Comparison of ENCODE assay signal across 10 cellular contexts in genomic region chr11:77101043-77101537, GRCh38. TPM values are rescaled to one million over a fixed set of nuclear protein-coding genes. Genes with fewer than 3 reads are reported as not detected.
DNase-seq lines count a peak whose midpoint lies in the region; ATAC-seq and TF ChIP-seq lines count a peak whose summit lies in the region.
"Had no signal": no experiment of that assay in that cellular context is flagged by ENCODE, and none has a peak within 500 bp of the region (broad histone marks: within the 10 kb centered on the region; RNA-seq: fewer than 3 reads in every experiment).

No MANE protein-coding gene starts in this region.

- no peak overlapping the region for H3K4me3 Mint-ChIP-seq in activated CD4-positive, alpha-beta T cell treated with anti-CD3 and anti-CD28 coated beads for 36 hours
- H3K4me3 Mint-ChIP-seq: CD4-positive, CD25-positive, alpha-beta regulatory T cell had no signal

- no peaks in the 10 kb centered on the region for H3K27me3 ChIP-seq in smooth muscle cell (ENCODE audit: low read depth)

- H3K9ac ChIP-seq in smooth muscle cell (ENCODE audit: low read depth), result no peak overlapping the region

- H3K36me3 Mint-ChIP-seq in activated CD4-positive, alpha-beta T cell treated with anti-CD3 and anti-CD28 coated beads for 36 hours (ENCODE audit: low read depth), result no peaks in the 10 kb centered on the region
- H3K36me3 Mint-ChIP-seq: CD4-positive, CD25-positive, alpha-beta regulatory T cell had no signal

- CTCF ChIA-PET in activated CD4-positive, alpha-beta T cell treated with anti-CD3 and anti-CD28 coated beads for 36 hours (lab: Charles Lee), result interaction anchor here (0.6 to 1.5 kb wide), 5 partner anchors 9 to 557 kb away, joined by 3 to 11 read pairs (median 3); no protein-coding TSS in a partner anchor

- 95% methylated on average over 5 of the region's 5 CpGs for WGBS in smooth muscle cell (ENCODE audit: low lambda C conversion rate)

- peak; percentile 24 for DNase-seq in activated CD4-positive, alpha-beta T cell treated with anti-CD3 and anti-CD28 coated beads for 36 hours
- DNase-seq in activated CD4-positive, alpha-beta T cell treated with anti-CD3 and anti-CD28 coated beads for 1 hour, result no peak
- DNase-seq in NCI-H82 (lab: John Stamatoyannopoulos, UW) (peak; percentile 40), dermis blood vessel endothelial cell (peak; percentile 70), smooth muscle cell (lab: John Stamatoyannopoulos, UW; ENCODE audit: unreplicated experiment) (no peak), omental fat pad (ENCODE audit: low spot score) (no peak)

- no peaks in the 10 kb centered on the region for H3K27me3 Mint-ChIP-seq in activated CD4-positive, alpha-beta T cell treated with anti-CD3 and anti-CD28 coated beads for 36 hours
- H3K27me3 Mint-ChIP-seq: CD4-positive, CD25-positive, alpha-beta regulatory T cell had no signal

- H4K20me1 ChIP-seq in smooth muscle cell (ENCODE audit: low read depth), result peaks cover 8% of the 10 kb centered on the region

- TF ChIP-seq CTCF in smooth muscle cell (IDR thresholded peaks at IDR 0.05; ENCODE audit: borderline replicate concordance, insufficient read depth, poor library complexity, severe bottlenecking) (peak; percentile 32), omental fat pad (IDR thresholded peaks at IDR 0.05) (no peak)

- H3K4me2 ChIP-seq in smooth muscle cell, result no peak overlapping the region

- H3K4me1 ChIP-seq in smooth muscle cell (ENCODE audit: low read depth), result no peaks in the 10 kb centered on the region

- H3K4me1 Mint-ChIP-seq in activated CD4-positive, alpha-beta T cell treated with anti-CD3 and anti-CD28 coated beads for 36 hours, result no peaks in the 10 kb centered on the region
- H3K4me1 Mint-ChIP-seq: CD4-positive, CD25-positive, alpha-beta regulatory T cell had no signal

- intact Hi-C loops in activated CD4-positive, alpha-beta T cell treated with anti-CD3 and anti-CD28 coated beads for 36 hours (cut with DNase I, micrococcal nuclease), result no loop called here

- no peaks in the 10 kb centered on the region for H3K9me3 ChIP-seq in smooth muscle cell (replicated peaks; ENCODE audit: low read depth)

- POLR2A ChIA-PET in activated CD4-positive, alpha-beta T cell treated with anti-CD3 and anti-CD28 coated beads for 36 hours (lab: Charles Lee), result no interaction called here

- no peak overlapping the region for H3K27ac Mint-ChIP-seq in activated CD4-positive, alpha-beta T cell treated with anti-CD3 and anti-CD28 coated beads for 36 hours
- H3K27ac Mint-ChIP-seq: CD4-positive, CD25-positive, alpha-beta regulatory T cell had no signal

- H3K79me2 ChIP-seq in smooth muscle cell (ENCODE audit: low read depth), result no peaks in the 10 kb centered on the region

- H3K4me3 ChIP-seq in smooth muscle cell, result no peak overlapping the region

- no peaks in the 10 kb centered on the region for H3K36me3 ChIP-seq in smooth muscle cell (ENCODE audit: low read depth)

- H3K27ac ChIP-seq in smooth muscle cell (ENCODE audit: low read depth), result no peak overlapping the region

- H3K9me3 Mint-ChIP-seq in activated CD4-positive, alpha-beta T cell treated with anti-CD3 and anti-CD28 coated beads for 36 hours (ENCODE audit: low read depth), result no peaks in the 10 kb centered on the region

- H3F3A ChIP-seq in smooth muscle cell (ENCODE audit: low read depth), result no peaks in the 10 kb centered on the region

- no peak overlapping the region for H2AFZ ChIP-seq in smooth muscle cell (ENCODE audit: low read depth)

- ATAC-seq in activated CD4-positive, alpha-beta T cell treated with anti-CD3 and anti-CD28 coated beads for 36 hours, result peak; percentile 51
- no peak for ATAC-seq in HG03159 (IDR thresholded peaks at IDR 0.05; ENCODE audit: unreplicated experiment)
- no peak for ATAC-seq in HG03378 (IDR thresholded peaks at IDR 0.05; ENCODE audit: unreplicated experiment)
- no peak for ATAC-seq in omental fat pad (ENCODE audit: low FRiP score)

RNA-seq across cellular contexts. Expression of gene OMP, which starts 1.6 kb away (rescaled TPM):
- not detected for total RNA-seq in activated CD4-positive, alpha-beta T cell treated with anti-CD3 and anti-CD28 coated beads for 36 hours
- total RNA-seq in dermis blood vessel endothelial cell, result 0.47 TPM in 1 of 2 replicates, not detected in the other
- 2.1 TPM in 1 of 2 replicates, not detected in the other for total RNA-seq in smooth muscle cell
- polyA plus RNA-seq in smooth muscle cell, result not detected in 2 replicates
- total RNA-seq in omental fat pad, result not detected
- total RNA-seq: activated CD8-positive, alpha-beta memory T cell treated with anti-CD3 and anti-CD28 coated beads for 36 hours; CD4-positive, CD25-positive, alpha-beta regulatory T cell had no signal
- polyA plus RNA-seq: CD4-positive, CD25-positive, alpha-beta regulatory T cell had no signal

RNA-seq across cellular contexts. Expression of gene MYO7A, which starts 27.0 kb away (rescaled TPM):
- total RNA-seq in activated CD4-positive, alpha-beta T cell treated with anti-CD3 and anti-CD28 coated beads for 36 hours, result under 1 TPM; 0.23 to 0.48 TPM
- total RNA-seq in dermis blood vessel endothelial cell (7.7 and 8.7 TPM in 2 replicates), smooth muscle cell (0.18 TPM in 1 of 2 replicates, not detected in the other), omental fat pad (10 to 100 TPM; 13.4 to 29.9 (median 18.0) TPM)
- polyA plus RNA-seq in smooth muscle cell, result 0.04 and 0.08 TPM in 2 replicates

RNA-seq across cellular contexts. Expression of gene CAPN5, which starts 34.3 kb away (rescaled TPM):
- total RNA-seq in activated CD4-positive, alpha-beta T cell treated with anti-CD3 and anti-CD28 coated beads for 36 hours, result under 1 TPM; 0.62 to 0.76 TPM
- 5.6 and 8.5 TPM in 2 replicates for total RNA-seq in dermis blood vessel endothelial cell
- 9.4 and 15.5 TPM in 2 replicates for total RNA-seq in smooth muscle cell
- 23.1 and 23.2 TPM in 2 replicates for polyA plus RNA-seq in smooth muscle cell
- total RNA-seq in omental fat pad, result 1 to 10 TPM; 3.3 to 8.5 (median 4.7) TPM

Comparison
In these comparisons a context has a peak if more than half of its experiments do, and no peak if none do; other contexts are left out.
1. DNase-seq: peak in activated CD4-positive, alpha-beta T cell treated with anti-CD3 and anti-CD28 coated beads for 36 hours (single experiment), NCI-H82 (single experiment) and dermis blood vessel endothelial cell (single experiment); none in activated CD4-positive, alpha-beta T cell treated with anti-CD3 and anti-CD28 coated beads for 1 hour (single experiment), smooth muscle cell (single experiment) and omental fat pad (single experiment).